ENCODE assay signal across 1 cellular context in the genomic region with DNA sequence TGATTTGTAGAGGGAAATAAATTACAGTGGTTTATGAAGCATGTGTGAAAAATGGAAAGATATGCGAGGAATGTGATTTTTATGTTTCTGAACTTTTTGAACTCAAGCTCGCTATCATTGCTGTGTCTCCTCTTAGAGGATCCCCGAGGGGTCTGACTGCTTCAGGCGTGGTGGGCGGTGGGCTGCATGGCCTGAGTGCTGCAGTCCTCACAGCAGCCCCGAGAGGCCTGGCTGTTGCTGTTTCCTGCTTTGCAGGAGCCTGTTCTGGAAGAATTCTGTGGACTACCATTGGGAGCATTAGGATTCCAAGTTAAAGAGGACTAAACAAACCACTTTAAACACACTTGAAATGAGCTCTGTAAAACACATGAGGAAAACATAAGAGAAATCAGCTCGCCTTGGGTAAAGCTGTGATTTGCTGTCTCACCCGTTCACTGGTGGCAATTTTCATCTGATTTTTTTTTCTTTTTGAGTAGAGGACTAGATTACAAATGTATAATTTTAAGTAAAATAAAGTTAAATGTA.
TF ChIP-seq lines count a peak whose summit lies in the region.

No MANE protein-coding gene starts in this region.

TF ChIP-seq in IMR-90, 13 proteins besides CTCF, POLR2A, EP300 and RAD21 (continued from another document):
- TF ChIP-seq, protein P1, sequence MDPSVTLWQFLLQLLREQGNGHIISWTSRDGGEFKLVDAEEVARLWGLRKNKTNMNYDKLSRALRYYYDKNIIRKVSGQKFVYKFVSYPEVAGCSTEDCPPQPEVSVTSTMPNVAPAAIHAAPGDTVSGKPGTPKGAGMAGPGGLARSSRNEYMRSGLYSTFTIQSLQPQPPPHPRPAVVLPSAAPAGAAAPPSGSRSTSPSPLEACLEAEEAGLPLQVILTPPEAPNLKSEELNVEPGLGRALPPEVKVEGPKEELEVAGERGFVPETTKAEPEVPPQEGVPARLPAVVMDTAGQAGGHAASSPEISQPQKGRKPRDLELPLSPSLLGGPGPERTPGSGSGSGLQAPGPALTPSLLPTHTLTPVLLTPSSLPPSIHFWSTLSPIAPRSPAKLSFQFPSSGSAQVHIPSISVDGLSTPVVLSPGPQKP (IDR thresholded peaks at IDR 0.05; ENCODE audit: borderline replicate concordance, low read depth, low read length): no peak
- TF ChIP-seq CHD1 (IDR thresholded peaks at IDR 0.05; ENCODE audit: low read depth, low read length): no peak
- no peak for TF ChIP-seq MAFK (IDR thresholded peaks at IDR 0.05; ENCODE audit: low read depth, low read length)
- no peak for TF ChIP-seq SMC3 (IDR thresholded peaks at IDR 0.05; ENCODE audit: low read depth, low read length)
- TF ChIP-seq BHLHE40 (IDR thresholded peaks at IDR 0.05; ENCODE audit: low read depth, low read length): no peak
- TF ChIP-seq CEBPB (IDR thresholded peaks at IDR 0.05; ENCODE audit: low read depth, low read length): no peak
- TF ChIP-seq FOS (IDR thresholded peaks at IDR 0.05; ENCODE audit: low read depth, low read length): no peak
- TF ChIP-seq, protein P2, sequence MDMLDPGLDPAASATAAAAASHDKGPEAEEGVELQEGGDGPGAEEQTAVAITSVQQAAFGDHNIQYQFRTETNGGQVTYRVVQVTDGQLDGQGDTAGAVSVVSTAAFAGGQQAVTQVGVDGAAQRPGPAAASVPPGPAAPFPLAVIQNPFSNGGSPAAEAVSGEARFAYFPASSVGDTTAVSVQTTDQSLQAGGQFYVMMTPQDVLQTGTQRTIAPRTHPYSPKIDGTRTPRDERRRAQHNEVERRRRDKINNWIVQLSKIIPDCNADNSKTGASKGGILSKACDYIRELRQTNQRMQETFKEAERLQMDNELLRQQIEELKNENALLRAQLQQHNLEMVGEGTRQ (IDR thresholded peaks at IDR 0.05; ENCODE audit: low read depth, low read length): no peak
- TF ChIP-seq NFE2L2 (IDR thresholded peaks at IDR 0.05; ENCODE audit: low read depth, low read length): no peak
